ENCODE assay signal across 26 cellular contexts in genomic region chr7:26428571-26428970, GRCh38.
"Had no signal": no experiment of that assay in that cellular context is flagged by ENCODE, and none has a peak within 500 bp of the region (broad histone marks: within the 10 kb centered on the region; RNA-seq: fewer than 3 reads in every experiment).

No MANE protein-coding gene starts in this region.

- H3K4me1 ChIP-seq: colonic mucosa, esophagus squamous epithelium, heart right ventricle, left lung, parathyroid adenoma, sigmoid colon, stomach, thyroid gland, vagina had no signal

- H3K9me3 ChIP-seq: colonic mucosa, esophagus squamous epithelium, heart right ventricle, mucosa of descending colon, sigmoid colon, stomach, thyroid gland, vagina had no signal

- H3K9ac ChIP-seq: parathyroid adenoma had no signal

- H3K79me2 ChIP-seq: parathyroid adenoma had no signal

- H3K4me3 ChIP-seq: colonic mucosa, esophagus squamous epithelium, heart right ventricle, left lung, mucosa of descending colon, sigmoid colon, stomach, thyroid gland, vagina had no signal

- H3K27me3 ChIP-seq: colonic mucosa, esophagus squamous epithelium, left lung, sigmoid colon, stomach, thyroid gland, vagina had no signal

- H3K27ac ChIP-seq: colonic mucosa, esophagus squamous epithelium, heart right ventricle, left lung, parathyroid adenoma, sigmoid colon, stomach, thyroid gland, vagina had no signal

- FAIRE-seq: endometrium, islet of Langerhans had no signal

- H3K36me3 ChIP-seq: colonic mucosa, esophagus squamous epithelium, heart right ventricle, left lung, sigmoid colon, stomach, thyroid gland, vagina had no signal

- DNase-seq: colonic mucosa; effector memory CD4-positive, alpha-beta T cell; erythroblast; esophagus squamous epithelium; foreskin melanocyte; glutamatergic neuron; heart right ventricle; hippocampal formation; left cardiac atrium; left lung; mesenchymal stem cell; mucosa of descending colon; naive B cell; right cardiac atrium; sigmoid colon; stimulated activated CD4-positive, alpha-beta T cell treated with anti-CD3 and anti-CD28 coated beads, Interleukin-15, amount 100 ng/mL, for 24 hours; stimulated activated CD4-positive, alpha-beta T cell treated with anti-CD3 and anti-CD28 coated beads, Interleukin-2, amount 100 ng/mL, for 48 hours; stimulated activated CD8-positive, alpha-beta memory T cell treated with anti-CD3 and anti-CD28 coated beads, Interleukin-4, amount 100 ng/mL, for 48 hours; stimulated activated naive CD4-positive, alpha-beta T cell treated with Interleukin-2 at 50 U/mL for 16 hours; stomach; thyroid gland had no signal

- H2AFZ ChIP-seq: parathyroid adenoma had no signal

- ATAC-seq: heart right ventricle; left cardiac atrium; left lung; mucosa of descending colon; natural killer cell treated with Interleukin-12 subunit alpha and Interleukin-12 subunit beta and Interleukin-15 and Interleukin-18, amount 100 ng/mL, for 72 hours; right cardiac atrium had no signal
